Comparison of ENCODE assay signal across 17 cellular contexts in the genomic region with DNA sequence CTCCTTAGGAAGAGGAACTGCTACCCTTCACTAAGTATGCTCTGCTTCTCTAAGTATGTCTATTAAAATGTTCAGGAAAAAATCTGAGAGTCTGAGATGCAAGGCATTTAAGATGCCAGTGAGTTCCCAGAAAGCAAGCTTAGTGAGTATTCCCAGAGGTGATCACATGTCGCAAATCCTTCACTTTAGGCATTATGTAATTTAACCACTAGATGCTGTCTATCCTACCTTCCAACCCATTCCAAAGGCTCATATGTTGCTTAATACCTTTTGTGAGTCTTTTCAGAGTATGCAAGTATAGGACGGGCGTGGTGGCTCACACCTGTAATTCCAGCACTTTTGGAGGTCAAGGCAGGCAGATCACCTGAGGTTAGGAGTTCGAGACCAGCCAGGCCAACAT. TPM values are rescaled to one million over a fixed set of nuclear protein-coding genes. Genes with fewer than 3 reads are reported as not detected.
DNase-seq lines count a peak whose midpoint lies in the region; ATAC-seq and TF ChIP-seq lines count a peak whose summit lies in the region.
"Had no signal": no experiment of that assay in that cellular context is flagged by ENCODE, and none has a peak within 500 bp of the region (broad histone marks: within the 10 kb centered on the region; RNA-seq: fewer than 3 reads in every experiment).

No MANE protein-coding gene starts in this region.

- dilution Hi-C loops in mammary epithelial cell (cut with HindIII; ENCODE audit: low sequenced_read_pairs): loop anchor here (5.0 kb wide), 1 partner anchor 59 kb away; no protein-coding TSS in a partner anchor

- no peaks in the 10 kb centered on the region for H4K20me1 ChIP-seq in mammary epithelial cell (ENCODE audit: insufficient read depth, low read length)
- H4K20me1 ChIP-seq: BLaER1 treated with 17β-estradiol and CSF1 and Interleukin-3, amounts not matched to agents 10 nM and 100 nM had no signal

- BruUV-seq in MCF 10A (replicated peaks; lab: Mats Ljungman, UMichigan) (no TSS peak), mammary epithelial cell (replicated peaks; lab: Mats Ljungman, UMichigan) (no TSS peak)

- H3K9ac ChIP-seq in mammary epithelial cell (ENCODE audit: insufficient read depth, low read length): no peak overlapping the region
- H3K9ac ChIP-seq: BLaER1 treated with 17β-estradiol and CSF1 and Interleukin-3, amounts not matched to agents 10 nM and 100 nM; GM23248 had no signal

- no peaks in the 10 kb centered on the region for H3K36me3 Mint-ChIP-seq in MCF 10A (ENCODE audit: insufficient read depth, unreplicated experiment)
- H3K36me3 Mint-ChIP-seq: CD8-positive, alpha-beta T cell had no signal

- no peak for TF ChIP-seq CTCF in MCF 10A (IDR thresholded peaks at IDR 0.05; ENCODE audit: unreplicated experiment)
- TF ChIP-seq CTCF in mammary epithelial cell (conservative IDR thresholded peaks at IDR 0.05 in 1 of 2, IDR thresholded peaks at IDR 0.05 in 1 of 2; ENCODE audit: extremely low read depth in 1 of 2, insufficient read depth in 1 of 2, low read depth in 1 of 2, low read length in 2 of 2): no peak
- TF ChIP-seq CTCF in left lung (IDR thresholded peaks at IDR 0.05): no peak

- no peak overlapping the region for H3K27ac Mint-ChIP-seq in MCF 10A (ENCODE audit: low read depth, unreplicated experiment)
- H3K27ac Mint-ChIP-seq: B cell; CD8-positive, alpha-beta T cell had no signal

- DNase-seq in MCF 10A (ENCODE audit: unreplicated experiment) (peak; percentile 51), mammary epithelial cell (no peak), NCI-H82 treated with DMSO at 0.1 percent for 48 hours (lab: John Stamatoyannopoulos, UW; ENCODE audit: unreplicated experiment) (peak; percentile 3), left lung (no peak), DMS79 (lab: John Stamatoyannopoulos, UW) (no peak), SW480 (ENCODE audit: low spot score) (no peak), cardiac septum (ENCODE audit: low spot score) (no peak)
- DNase-seq in activated CD4-positive, alpha-beta T cell treated with anti-CD3 and anti-CD28 coated beads, Interleukin-2, amount 50 U/mL, for 48 hours: no peak
- DNase-seq: 8988T; Calu3; CD8-positive, alpha-beta T cell; DMS53; GM23248 had no signal

- peaks cover 2% of the 10 kb centered on the region for H3K27me3 ChIP-seq in mammary epithelial cell (ENCODE audit: insufficient read depth, low read length)
- peaks cover 10 to 34% of the 10 kb centered on the region in 2 donors for H3K27me3 ChIP-seq in left lung

- H3K4me3 Mint-ChIP-seq in MCF 10A (ENCODE audit: unreplicated experiment): no peak overlapping the region
- H3K4me3 Mint-ChIP-seq: B cell; CD8-positive, alpha-beta T cell had no signal

- no peaks in the 10 kb centered on the region for H3K79me2 ChIP-seq in mammary epithelial cell (ENCODE audit: insufficient read depth, low read length)

- POLR2A ChIA-PET in MCF 10A (lab: Yijun Ruan, JAX): no interaction called here

- H3K4me2 ChIP-seq in mammary epithelial cell (ENCODE audit: insufficient read depth, low read depth, low read length): no peak overlapping the region
- H3K4me2 ChIP-seq: BLaER1 treated with 17β-estradiol and CSF1 and Interleukin-3, amounts not matched to agents 10 nM and 100 nM had no signal

- 84% methylated on average over 4 of the region's 4 CpGs for WGBS in mammary epithelial cell (ENCODE audit: low coverage, missing lambda C conversion rate)

- intact Hi-C loops in MCF 10A (cut with micrococcal nuclease): no loop called here
- intact Hi-C loops in mammary epithelial cell (cut with micrococcal nuclease): no loop called here
- intact Hi-C loops in left lung (cut with DNase I): no loop called here
- intact Hi-C loops in cardiac septum (cut with DNase I): no loop called here

- H3K4me1 Mint-ChIP-seq in MCF 10A (ENCODE audit: insufficient read depth, unreplicated experiment): peaks cover 6% of the 10 kb centered on the region
- H3K4me1 Mint-ChIP-seq: B cell had no signal

- no peak overlapping the region for H2AFZ ChIP-seq in mammary epithelial cell (ENCODE audit: low read depth, low read length)
- H2AFZ ChIP-seq: GM23248 had no signal

- in situ Hi-C loops in mammary epithelial cell (cut with MboI; ENCODE audit: low sequenced_read_pairs in 2 of 2): no loop called here

- H3K9me3 ChIP-seq in mammary epithelial cell (replicated peaks; ENCODE audit: insufficient read depth, low read length) (no peaks in the 10 kb centered on the region), left lung (no peaks in the 10 kb centered on the region)
- H3K9me3 ChIP-seq: BLaER1 treated with 17β-estradiol and CSF1 and Interleukin-3, amounts not matched to agents 10 nM and 100 nM; HAP-1 had no signal

- peaks cover 11% of the 10 kb centered on the region for H3K27me3 Mint-ChIP-seq in MCF 10A (ENCODE audit: insufficient read depth, unreplicated experiment)

- H3K27ac ChIP-seq in mammary epithelial cell (ENCODE audit: insufficient read depth, low read depth, low read length) (no peak overlapping the region), left lung (no peak overlapping the region)
- H3K27ac ChIP-seq: BLaER1 treated with 17β-estradiol and CSF1 and Interleukin-3, amounts not matched to agents 10 nM and 100 nM; GM23248 had no signal

- ATAC-seq in left lung: peak; percentile 48
- ATAC-seq: CD8-positive, alpha-beta T cell had no signal

- H3K36me3 ChIP-seq in mammary epithelial cell (ENCODE audit: insufficient read depth, low read length): no peaks in the 10 kb centered on the region
- no peaks in the 10 kb centered on the region for H3K36me3 ChIP-seq in left lung
- H3K36me3 ChIP-seq: BLaER1 treated with 17β-estradiol and CSF1 and Interleukin-3, amounts not matched to agents 10 nM and 100 nM; HAP-1 had no signal

- H3K4me3 ChIP-seq in mammary epithelial cell (replicated peaks in 1 of 3; ENCODE audit: insufficient read depth in 1 of 3, low read depth in 2 of 3, low read length in 3 of 3) (no peak overlapping the region), left lung (no peak overlapping the region)
- H3K4me3 ChIP-seq: BLaER1 treated with 17β-estradiol and CSF1 and Interleukin-3, amounts not matched to agents 10 nM and 100 nM; GM23248; HAP-1 had no signal

- H3K9me3 Mint-ChIP-seq in MCF 10A (ENCODE audit: unreplicated experiment): no peaks in the 10 kb centered on the region
- H3K9me3 Mint-ChIP-seq: CD8-positive, alpha-beta T cell had no signal

- CTCF ChIA-PET in MCF 10A (lab: Yijun Ruan, JAX) (interaction anchor here (0.7 to 1.2 kb wide), 2 partner anchors 14 to 510 kb away, joined by 3 to 4 read pairs; no protein-coding TSS in a partner anchor), mammary epithelial cell (lab: Charles Lee; ENCODE audit: low non-redundant PET) (no interaction called here)

- H3K4me1 ChIP-seq in mammary epithelial cell (ENCODE audit: insufficient read depth, low read length) (no peaks in the 10 kb centered on the region), left lung (no peaks in the 10 kb centered on the region)
- H3K4me1 ChIP-seq: HAP-1 had no signal

RNA-seq across cellular contexts. Expression of gene FOXJ2, which starts 19.6 kb away (rescaled TPM):
- total RNA-seq in MCF 10A (2022) (19.7 and 21.1 TPM in 2 replicates), mammary epithelial cell (10 to 100 TPM in 1 of 2 donors, 1 to 10 TPM in 1; 7.2 to 16.4 TPM), left lung (10 to 100 TPM; 15.9 to 20.0 TPM), cardiac septum (25.1 TPM)
- polyA plus RNA-seq in mammary epithelial cell: 5.1 TPM
- polyA minus RNA-seq in mammary epithelial cell: 18.9 TPM

RNA-seq across cellular contexts. Expression of gene C3AR1, which starts 53.2 kb away (rescaled TPM):
- total RNA-seq in MCF 10A (2022): not detected in 2 replicates
- total RNA-seq in mammary epithelial cell: under 1 TPM; 0.17 to 0.42 TPM
- polyA plus RNA-seq in mammary epithelial cell: 0.25 TPM
- polyA minus RNA-seq in mammary epithelial cell: not detected
- total RNA-seq in left lung: 10 to 100 TPM; 19.4 to 66.4 TPM
- 4.2 TPM for total RNA-seq in cardiac septum
- total RNA-seq: Calu3, GM23248, HT-29 had no signal

Comparison
In these comparisons a context has a peak if more than half of its experiments do, and no peak if none do; other contexts are left out.
1. DNase-seq: peak in MCF 10A (single experiment) and NCI-H82 treated with DMSO at 0.1 percent for 48 hours (single experiment); none in mammary epithelial cell (single experiment), left lung (0 of 2), DMS79 (single experiment), SW480 (single experiment), activated CD4-positive, alpha-beta T cell treated with anti-CD3 and anti-CD28 coated beads, Interleukin-2, amount 50 U/mL, for 48 hours (0 of 2) and cardiac septum (single experiment).